In the genomic region with DNA sequence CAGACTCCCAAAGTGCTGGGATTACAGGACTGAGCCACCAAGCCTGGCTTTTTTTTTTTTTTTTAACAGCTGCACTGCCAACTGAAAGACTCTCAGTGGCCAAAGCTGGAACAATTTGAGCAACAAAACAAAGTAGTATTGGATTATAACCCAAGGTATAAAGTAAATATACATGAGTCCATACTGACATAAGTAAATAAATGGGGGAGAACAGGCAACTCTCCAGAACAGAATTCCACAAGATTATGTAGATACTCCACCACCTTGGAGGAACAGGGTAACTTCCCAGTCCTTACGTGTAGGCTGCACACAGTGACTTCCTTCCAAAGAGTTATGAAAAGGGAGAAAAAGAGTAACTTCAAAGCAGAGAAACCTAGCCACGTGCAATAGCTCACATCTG, we compare ENCODE assay signal across 2 cellular contexts.
TF ChIP-seq lines count a peak whose summit lies in the region.

No MANE protein-coding gene starts in this region.

TF ChIP-seq in IMR-90, 13 proteins besides CTCF, POLR2A, EP300 and RAD21:
- no peak for TF ChIP-seq CHD1 (IDR thresholded peaks at IDR 0.05; ENCODE audit: low read depth, low read length)
- TF ChIP-seq, protein P1, sequence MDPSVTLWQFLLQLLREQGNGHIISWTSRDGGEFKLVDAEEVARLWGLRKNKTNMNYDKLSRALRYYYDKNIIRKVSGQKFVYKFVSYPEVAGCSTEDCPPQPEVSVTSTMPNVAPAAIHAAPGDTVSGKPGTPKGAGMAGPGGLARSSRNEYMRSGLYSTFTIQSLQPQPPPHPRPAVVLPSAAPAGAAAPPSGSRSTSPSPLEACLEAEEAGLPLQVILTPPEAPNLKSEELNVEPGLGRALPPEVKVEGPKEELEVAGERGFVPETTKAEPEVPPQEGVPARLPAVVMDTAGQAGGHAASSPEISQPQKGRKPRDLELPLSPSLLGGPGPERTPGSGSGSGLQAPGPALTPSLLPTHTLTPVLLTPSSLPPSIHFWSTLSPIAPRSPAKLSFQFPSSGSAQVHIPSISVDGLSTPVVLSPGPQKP (IDR thresholded peaks at IDR 0.05; ENCODE audit: borderline replicate concordance, low read depth, low read length): no peak
- no peak for TF ChIP-seq SMC3 (IDR thresholded peaks at IDR 0.05; ENCODE audit: low read depth, low read length)
- TF ChIP-seq BHLHE40 (IDR thresholded peaks at IDR 0.05; ENCODE audit: low read depth, low read length): no peak
- no peak for TF ChIP-seq MXI1 (IDR thresholded peaks at IDR 0.05; ENCODE audit: borderline replicate concordance, low read depth, low read length)
- TF ChIP-seq, protein P2, sequence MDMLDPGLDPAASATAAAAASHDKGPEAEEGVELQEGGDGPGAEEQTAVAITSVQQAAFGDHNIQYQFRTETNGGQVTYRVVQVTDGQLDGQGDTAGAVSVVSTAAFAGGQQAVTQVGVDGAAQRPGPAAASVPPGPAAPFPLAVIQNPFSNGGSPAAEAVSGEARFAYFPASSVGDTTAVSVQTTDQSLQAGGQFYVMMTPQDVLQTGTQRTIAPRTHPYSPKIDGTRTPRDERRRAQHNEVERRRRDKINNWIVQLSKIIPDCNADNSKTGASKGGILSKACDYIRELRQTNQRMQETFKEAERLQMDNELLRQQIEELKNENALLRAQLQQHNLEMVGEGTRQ (IDR thresholded peaks at IDR 0.05; ENCODE audit: low read depth, low read length): no peak
- TF ChIP-seq FOS (IDR thresholded peaks at IDR 0.05; ENCODE audit: low read depth, low read length): no peak
- no peak for TF ChIP-seq NFE2L2 (IDR thresholded peaks at IDR 0.05; ENCODE audit: low read depth, low read length)
- TF ChIP-seq RFX5 (IDR thresholded peaks at IDR 0.05; ENCODE audit: low read depth, low read length): no peak
- TF ChIP-seq CEBPB (IDR thresholded peaks at IDR 0.05; ENCODE audit: low read depth, low read length): no peak
- no peak for TF ChIP-seq MAFK (IDR thresholded peaks at IDR 0.05; ENCODE audit: low read depth, low read length)
- TF ChIP-seq RCOR1 (IDR thresholded peaks at IDR 0.05; ENCODE audit: insufficient replicate concordance, low read length): no peak
- no peak for TF ChIP-seq MAZ (IDR thresholded peaks at IDR 0.05; ENCODE audit: borderline replicate concordance, low read depth, low read length)

TF ChIP-seq in liver, 16 proteins besides CTCF, POLR2A, EP300 and RAD21:
- TF ChIP-seq, protein P3, sequence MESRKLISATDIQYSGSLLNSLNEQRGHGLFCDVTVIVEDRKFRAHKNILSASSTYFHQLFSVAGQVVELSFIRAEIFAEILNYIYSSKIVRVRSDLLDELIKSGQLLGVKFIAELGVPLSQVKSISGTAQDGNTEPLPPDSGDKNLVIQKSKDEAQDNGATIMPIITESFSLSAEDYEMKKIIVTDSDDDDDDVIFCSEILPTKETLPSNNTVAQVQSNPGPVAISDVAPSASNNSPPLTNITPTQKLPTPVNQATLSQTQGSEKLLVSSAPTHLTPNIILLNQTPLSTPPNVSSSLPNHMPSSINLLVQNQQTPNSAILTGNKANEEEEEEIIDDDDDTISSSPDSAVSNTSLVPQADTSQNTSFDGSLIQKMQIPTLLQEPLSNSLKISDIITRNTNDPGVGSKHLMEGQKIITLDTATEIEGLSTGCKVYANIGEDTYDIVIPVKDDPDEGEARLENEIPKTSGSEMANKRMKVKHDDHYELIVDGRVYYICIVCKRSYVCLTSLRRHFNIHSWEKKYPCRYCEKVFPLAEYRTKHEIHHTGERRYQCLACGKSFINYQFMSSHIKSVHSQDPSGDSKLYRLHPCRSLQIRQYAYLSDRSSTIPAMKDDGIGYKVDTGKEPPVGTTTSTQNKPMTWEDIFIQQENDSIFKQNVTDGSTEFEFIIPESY (IDR thresholded peaks at IDR 0.05): no peak
- TF ChIP-seq YY1 (IDR thresholded peaks at IDR 0.05) (no peak), JUND (IDR thresholded peaks at IDR 0.05) (no peak), HNF4G (IDR thresholded peaks at IDR 0.05) (no peak), HNF4A (conservative IDR thresholded peaks at IDR 0.05) (no peak), SP1 (IDR thresholded peaks at IDR 0.05) (no peak), TAF1 (conservative IDR thresholded peaks at IDR 0.05) (no peak), NR2F2 (IDR thresholded peaks at IDR 0.05) (no peak), FOXA2 (IDR thresholded peaks at IDR 0.05) (no peak), EGR1 (IDR thresholded peaks at IDR 0.05; ENCODE audit: low read depth in 2 of 2) (no peak), RXRA (IDR thresholded peaks at IDR 0.05) (no peak), GABPA (IDR thresholded peaks at IDR 0.05 in 1 of 2, conservative IDR thresholded peaks at IDR 0.05 in 1 of 2) (no peak), FOXA1 (IDR thresholded peaks at IDR 0.05) (no peak)
- TF ChIP-seq, protein P4, sequence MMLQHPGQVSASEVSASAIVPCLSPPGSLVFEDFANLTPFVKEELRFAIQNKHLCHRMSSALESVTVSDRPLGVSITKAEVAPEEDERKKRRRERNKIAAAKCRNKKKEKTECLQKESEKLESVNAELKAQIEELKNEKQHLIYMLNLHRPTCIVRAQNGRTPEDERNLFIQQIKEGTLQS (IDR thresholded peaks at IDR 0.05): no peak
- TF ChIP-seq, protein P5, sequence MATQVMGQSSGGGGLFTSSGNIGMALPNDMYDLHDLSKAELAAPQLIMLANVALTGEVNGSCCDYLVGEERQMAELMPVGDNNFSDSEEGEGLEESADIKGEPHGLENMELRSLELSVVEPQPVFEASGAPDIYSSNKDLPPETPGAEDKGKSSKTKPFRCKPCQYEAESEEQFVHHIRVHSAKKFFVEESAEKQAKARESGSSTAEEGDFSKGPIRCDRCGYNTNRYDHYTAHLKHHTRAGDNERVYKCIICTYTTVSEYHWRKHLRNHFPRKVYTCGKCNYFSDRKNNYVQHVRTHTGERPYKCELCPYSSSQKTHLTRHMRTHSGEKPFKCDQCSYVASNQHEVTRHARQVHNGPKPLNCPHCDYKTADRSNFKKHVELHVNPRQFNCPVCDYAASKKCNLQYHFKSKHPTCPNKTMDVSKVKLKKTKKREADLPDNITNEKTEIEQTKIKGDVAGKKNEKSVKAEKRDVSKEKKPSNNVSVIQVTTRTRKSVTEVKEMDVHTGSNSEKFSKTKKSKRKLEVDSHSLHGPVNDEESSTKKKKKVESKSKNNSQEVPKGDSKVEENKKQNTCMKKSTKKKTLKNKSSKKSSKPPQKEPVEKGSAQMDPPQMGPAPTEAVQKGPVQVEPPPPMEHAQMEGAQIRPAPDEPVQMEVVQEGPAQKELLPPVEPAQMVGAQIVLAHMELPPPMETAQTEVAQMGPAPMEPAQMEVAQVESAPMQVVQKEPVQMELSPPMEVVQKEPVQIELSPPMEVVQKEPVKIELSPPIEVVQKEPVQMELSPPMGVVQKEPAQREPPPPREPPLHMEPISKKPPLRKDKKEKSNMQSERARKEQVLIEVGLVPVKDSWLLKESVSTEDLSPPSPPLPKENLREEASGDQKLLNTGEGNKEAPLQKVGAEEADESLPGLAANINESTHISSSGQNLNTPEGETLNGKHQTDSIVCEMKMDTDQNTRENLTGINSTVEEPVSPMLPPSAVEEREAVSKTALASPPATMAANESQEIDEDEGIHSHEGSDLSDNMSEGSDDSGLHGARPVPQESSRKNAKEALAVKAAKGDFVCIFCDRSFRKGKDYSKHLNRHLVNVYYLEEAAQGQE (IDR thresholded peaks at IDR 0.05): no peak
- TF ChIP-seq, protein P6, sequence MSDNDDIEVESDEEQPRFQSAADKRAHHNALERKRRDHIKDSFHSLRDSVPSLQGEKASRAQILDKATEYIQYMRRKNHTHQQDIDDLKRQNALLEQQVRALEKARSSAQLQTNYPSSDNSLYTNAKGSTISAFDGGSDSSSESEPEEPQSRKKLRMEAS (IDR thresholded peaks at IDR 0.05): no peak
